7 cellular contexts compared by ENCODE assay signal in the genomic region with DNA sequence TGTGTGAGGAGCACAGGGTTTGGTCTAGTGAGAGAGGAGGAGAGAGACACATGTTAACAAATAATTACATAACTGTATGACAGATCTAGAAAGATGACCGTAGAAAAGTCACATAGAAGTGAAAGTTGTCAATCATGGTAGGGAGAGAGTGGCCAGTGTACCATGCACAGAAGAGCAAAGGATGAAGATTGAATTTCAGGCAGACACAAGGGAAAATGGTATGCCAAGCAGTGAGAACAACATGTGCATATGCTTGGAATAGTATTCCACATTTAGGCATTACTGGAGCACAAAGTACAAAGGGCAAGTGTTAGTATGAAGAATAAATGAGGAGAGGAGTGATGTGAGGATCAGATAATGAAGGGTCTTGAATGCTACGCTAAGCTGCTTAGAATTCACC. TPM values are rescaled to one million over a fixed set of nuclear protein-coding genes. Genes with fewer than 3 reads are reported as not detected.
"Had no signal": no experiment of that assay in that cellular context is flagged by ENCODE, and none has a peak within 500 bp of the region (broad histone marks: within the 10 kb centered on the region; RNA-seq: fewer than 3 reads in every experiment).

No MANE protein-coding gene starts in this region.

- FAIRE-seq: HTR-8/SVneo had no signal

- H3K4me1 Mint-ChIP-seq: H9 had no signal

- H3K27ac ChIP-seq: GM23248 had no signal

- H3K9me3 Mint-ChIP-seq: H9 had no signal

- H3K4me3 Mint-ChIP-seq: H9 had no signal

- H3K4me3 ChIP-seq: GM23248 had no signal

- DNase-seq: GM23248, GOT3, H9, HCEC 1CT, IMR-90 had no signal

RNA-seq across cellular contexts. Expression of a gene that starts 20.3 kb away (rescaled TPM):
- total RNA-seq: GM23248, H9, HT-29, IMR-90 had no signal
- polyA plus RNA-seq: GM23248, IMR-90 had no signal
